ENCODE assay signal across 24 cellular contexts in the genomic region with DNA sequence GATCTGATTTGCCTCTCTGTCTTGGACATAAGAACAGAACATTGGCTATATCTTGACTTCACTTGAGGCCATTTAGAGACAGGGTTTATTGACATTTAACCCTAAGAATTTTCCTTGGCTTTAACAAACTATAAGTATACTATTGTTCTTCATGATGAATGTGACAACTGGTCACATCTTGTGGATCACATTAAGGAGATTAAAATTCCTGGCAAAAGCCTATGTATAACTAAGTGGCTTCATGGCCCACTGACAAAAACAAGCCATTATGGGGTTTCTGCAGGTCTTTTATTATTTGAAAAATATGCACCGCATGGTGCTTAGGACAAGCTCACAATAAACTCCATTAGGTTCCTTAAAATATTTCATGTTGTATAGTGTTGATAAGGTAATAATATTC. TPM values are rescaled to one million over a fixed set of nuclear protein-coding genes. Genes with fewer than 3 reads are reported as not detected.
"Had no signal": no experiment of that assay in that cellular context is flagged by ENCODE, and none has a peak within 500 bp of the region (broad histone marks: within the 10 kb centered on the region; RNA-seq: fewer than 3 reads in every experiment).

No MANE protein-coding gene starts in this region.

- DNase-seq: IMR-90, Kasumi-1, MV-4-11, NCI-H1048, NCI-H1105, NCI-H1417, NCI-H1436 treated with DMSO at 0.1 percent for 48 hours, NCI-H1694, NCI-H187 treated with DMSO at 0.1 percent for 48 hours, NCI-H2029 treated with DMSO at 0.1 percent for 48 hours, NCI-H2171 treated with DMSO at 0.1 percent for 48 hours, NCI-H345, NCI-H446 treated with DMSO at 0.1 percent for 48 hours, NCI-H510A treated with DMSO at 0.1 percent for 48 hours, NCI-H526 treated with DMSO at 0.1 percent for 48 hours, NCI-H748 treated with DMSO at 0.1 percent for 48 hours, Right ventricle myocardium superior, RPMI8226, SIG-M5, SW 1271, T-cell had no signal

- ATAC-seq: HepG2, K562, T-cell had no signal

- H3K4me2 ChIP-seq: KMS-11 had no signal

- H3K4me3 ChIP-seq: K562 had no signal

- H3K9ac ChIP-seq: KMS-11 had no signal

- H3K27ac ChIP-seq: KMS-11 had no signal

RNA-seq across cellular contexts. Expression of a gene that starts 55.3 kb away (rescaled TPM):
- total RNA-seq: IMR-90, Right ventricle myocardium superior had no signal
- polyA plus RNA-seq: IMR-90 had no signal
